Comparison of ENCODE assay signal across 24 cellular contexts in genomic region chr19:28543244-28543776, GRCh38.
"Had no signal": no experiment of that assay in that cellular context is flagged by ENCODE, and none has a peak within 500 bp of the region (broad histone marks: within the 10 kb centered on the region; RNA-seq: fewer than 3 reads in every experiment).

No MANE protein-coding gene starts in this region.

- H3K36me3 Mint-ChIP-seq: activated naive CD4-positive, alpha-beta T cell treated with anti-CD3 and anti-CD28 coated beads, Interleukin-2, amount 50 U/mL, for 24 hours; natural killer cell treated with Interleukin-12 subunit alpha and Interleukin-12 subunit beta and Interleukin-15 and Interleukin-18, amount 100 ng/mL, for 72 hours; type B pancreatic cell had no signal

- H3K9me3 ChIP-seq: ascending aorta, lower lobe of right lung, neutrophil, right lobe of liver, stomach had no signal

- H3K4me1 Mint-ChIP-seq: activated CD4-positive, alpha-beta T cell treated with anti-CD3 and anti-CD28 coated beads, Interleukin-2, amount 10 ng/mL, durations not matched to agents 7 days and 5 days; activated naive CD4-positive, alpha-beta T cell treated with anti-CD3 and anti-CD28 coated beads, Interleukin-2, amount 50 U/mL, for 24 hours; central memory CD8-positive, alpha-beta T cell had no signal

- H3K27ac ChIP-seq: ascending aorta, coronary artery, lower lobe of right lung, neutrophil, parathyroid adenoma, right lobe of liver, stomach had no signal

- H2AFZ ChIP-seq: parathyroid adenoma had no signal

- H3K9me3 Mint-ChIP-seq: activated CD4-positive, alpha-beta T cell treated with anti-CD3 and anti-CD28 coated beads, Interleukin-2, amount 10 ng/mL, durations not matched to agents 7 days and 5 days; natural killer cell treated with Interleukin-12 subunit alpha and Interleukin-12 subunit beta and Interleukin-15 and Interleukin-18, amount 100 ng/mL, for 72 hours; type B pancreatic cell had no signal

- ATAC-seq: activated CD4-positive, CD25-positive, alpha-beta regulatory T cell treated with anti-CD3 and anti-CD28 coated beads, Interleukin-2, amount 50 U/mL, for 24 hours; left colon; lower lobe of right lung; natural killer cell treated with Interleukin-12 subunit alpha and Interleukin-12 subunit beta and Interleukin-15 and Interleukin-18, amount 100 ng/mL, for 72 hours; right lobe of liver had no signal

- H3K27me3 ChIP-seq: ascending aorta, neutrophil, right lobe of liver, stomach had no signal

- H3K36me3 ChIP-seq: ascending aorta, lower lobe of right lung, neutrophil, right lobe of liver, stomach had no signal

- H3K27ac Mint-ChIP-seq: activated CD4-positive, alpha-beta T cell treated with anti-CD3 and anti-CD28 coated beads, Interleukin-2, amount 10 ng/mL, durations not matched to agents 7 days and 5 days; activated naive CD4-positive, alpha-beta T cell treated with anti-CD3 and anti-CD28 coated beads, Interleukin-2, amount 50 U/mL, for 24 hours; natural killer cell treated with Interleukin-12 subunit alpha and Interleukin-12 subunit beta and Interleukin-15 and Interleukin-18, amount 100 ng/mL, for 72 hours; type B pancreatic cell had no signal

- H3K9ac ChIP-seq: parathyroid adenoma had no signal

- H3K4me3 Mint-ChIP-seq: activated CD4-positive, alpha-beta T cell treated with anti-CD3 and anti-CD28 coated beads, Interleukin-2, amount 10 ng/mL, durations not matched to agents 7 days and 5 days; activated naive CD4-positive, alpha-beta T cell treated with anti-CD3 and anti-CD28 coated beads, Interleukin-2, amount 50 U/mL, for 24 hours; central memory CD8-positive, alpha-beta T cell; natural killer cell treated with Interleukin-12 subunit alpha and Interleukin-12 subunit beta and Interleukin-15 and Interleukin-18, amount 100 ng/mL, for 72 hours; type B pancreatic cell had no signal

- H3K79me2 ChIP-seq: parathyroid adenoma had no signal

- DNase-seq: activated CD4-positive, alpha-beta T cell treated with anti-CD3 and anti-CD28 coated beads, Interleukin-2, amount 10 ng/mL, durations not matched to agents 7 days and 5 days; activated CD8-positive, alpha-beta memory T cell treated with anti-CD3 and anti-CD28 coated beads for 24 hours; activated CD8-positive, alpha-beta memory T cell treated with anti-CD3 and anti-CD28 coated beads, Interleukin-2, amount 50 U/mL, for 48 hours; activated gamma-delta T cell; erythroblast; foreskin melanocyte; hypothalamus; islet precursor cell; left colon; lower lobe of right lung; right lobe of liver; small intestine; stimulated activated CD4-positive, alpha-beta T cell treated with anti-CD3 and anti-CD28 coated beads, Interleukin-15, amount 100 ng/mL, for 24 hours; stimulated activated CD4-positive, alpha-beta T cell treated with anti-CD3 and anti-CD28 coated beads, Interleukin-2, amount 100 ng/mL, for 48 hours; stomach had no signal

- H3K27me3 Mint-ChIP-seq: activated CD4-positive, alpha-beta T cell treated with anti-CD3 and anti-CD28 coated beads, Interleukin-2, amount 10 ng/mL, durations not matched to agents 7 days and 5 days; activated naive CD4-positive, alpha-beta T cell treated with anti-CD3 and anti-CD28 coated beads, Interleukin-2, amount 50 U/mL, for 24 hours; central memory CD8-positive, alpha-beta T cell; natural killer cell treated with Interleukin-12 subunit alpha and Interleukin-12 subunit beta and Interleukin-15 and Interleukin-18, amount 100 ng/mL, for 72 hours; type B pancreatic cell had no signal

- H3K4me3 ChIP-seq: ascending aorta, coronary artery, lower lobe of right lung, right lobe of liver, stomach had no signal

- H3K4me1 ChIP-seq: ascending aorta, lower lobe of right lung, parathyroid adenoma, right lobe of liver, stomach had no signal
